ENCODE assay signal across 2 cellular contexts in genomic region chr1:929712-930632, GRCh38.
TF ChIP-seq lines count a peak whose summit lies in the region.

No MANE protein-coding gene starts in this region.

TF ChIP-seq in HEK293, 187 proteins besides CTCF, POLR2A, EP300 and RAD21 (continues in another document):
- peak; percentile 92 for TF ChIP-seq ZNF600 (tag by site-specific recombination; IDR thresholded peaks at IDR 0.05)
- TF ChIP-seq ZNF571 (tag by site-specific recombination; IDR thresholded peaks at IDR 0.05) = no peak
- TF ChIP-seq ZNF423 (tag by site-specific recombination; IDR thresholded peaks at IDR 0.05) = no peak
- no peak for TF ChIP-seq ZNF837 (tag by site-specific recombination; IDR thresholded peaks at IDR 0.05)
- TF ChIP-seq KLF1 (tag by site-specific recombination; IDR thresholded peaks at IDR 0.05) = peak; percentile 90
- peak; percentile 54 for TF ChIP-seq ZFHX2 (tag by site-specific recombination; conservative IDR thresholded peaks at IDR 0.05)
- TF ChIP-seq ZNF280C (tag by site-specific recombination; IDR thresholded peaks at IDR 0.05) = no peak
- TF ChIP-seq ZNF658 (tag by site-specific recombination; IDR thresholded peaks at IDR 0.05) = no peak
- 0 out of 2 replicates have a peak, but pooled peaks have one; percentile 15 for TF ChIP-seq ZBTB8A (tag by site-specific recombination; IDR thresholded peaks at IDR 0.05)
- peak; percentile 99 for TF ChIP-seq ZNF677 (tag by site-specific recombination; IDR thresholded peaks at IDR 0.05)
- no peak; the same call in 1 of the 2 replicates for TF ChIP-seq KLF7 (tag by site-specific recombination; IDR thresholded peaks at IDR 0.05; ENCODE audit: borderline replicate concordance)
- peak; percentile 71; the same call in 1 of the 2 replicates for TF ChIP-seq KLF8 (tag by site-specific recombination; IDR thresholded peaks at IDR 0.05)
- TF ChIP-seq SP2 (tag by site-specific recombination; IDR thresholded peaks at IDR 0.05) = peak; percentile 31
- peak; percentile 42; the same call in 1 of the 2 replicates for TF ChIP-seq ZNF449 (tag by site-specific recombination; IDR thresholded peaks at IDR 0.05)
- TF ChIP-seq ZNF292 (tag by site-specific recombination; IDR thresholded peaks at IDR 0.05; ENCODE audit: borderline replicate concordance, low read depth) = no peak
- TF ChIP-seq PRDM10 (tag by site-specific recombination; IDR thresholded peaks at IDR 0.05) = peak; percentile 83
- TF ChIP-seq ZNF580 (tag by site-specific recombination; IDR thresholded peaks at IDR 0.05) = no peak
- TF ChIP-seq ZFP3 (tag by site-specific recombination; IDR thresholded peaks at IDR 0.05; ENCODE audit: low read depth) = no peak
- TF ChIP-seq ZNF692 (tag by site-specific recombination; IDR thresholded peaks at IDR 0.05) = no peak
- TF ChIP-seq ZNF76 (tag by site-specific recombination; IDR thresholded peaks at IDR 0.05; ENCODE audit: borderline replicate concordance, low read depth) = no peak
- 0 out of 2 replicates have a peak, but pooled peaks have one; percentile 46 for TF ChIP-seq ZNF366 (tag by site-specific recombination; conservative IDR thresholded peaks at IDR 0.05)

TF ChIP-seq in H1, 55 proteins besides CTCF, POLR2A, EP300 and RAD21:
- TF ChIP-seq USF2 (IDR thresholded peaks at IDR 0.05; ENCODE audit: low read length) (no peak), SIN3A (conservative IDR thresholded peaks at IDR 0.05 in 1 of 2, IDR thresholded peaks at IDR 0.05 in 1 of 2; ENCODE audit: low read depth in 1 of 2, low read length in 2 of 2) (no peak), PHF8 (conservative IDR thresholded peaks at IDR 0.05; ENCODE audit: low read depth, low read length) (no peak), ATF2 (IDR thresholded peaks at IDR 0.05; ENCODE audit: low read length) (no peak), POU5F1 (IDR thresholded peaks at IDR 0.05; ENCODE audit: low read depth, low read length) (no peak), ATF3 (IDR thresholded peaks at IDR 0.05; ENCODE audit: insufficient read depth, low read depth, low read length) (no peak), POLR2AphosphoS5 (IDR thresholded peaks at IDR 0.05; ENCODE audit: low read depth, low read length) (no peak), SP2 (IDR thresholded peaks at IDR 0.05; ENCODE audit: low read length) (no peak), JUND (IDR thresholded peaks at IDR 0.05; ENCODE audit: low read length) (no peak), RXRA (IDR thresholded peaks at IDR 0.05; ENCODE audit: insufficient read depth, low read depth, low read length) (no peak), KDM4A (IDR thresholded peaks at IDR 0.05; ENCODE audit: low read depth, low read length, severe bottlenecking) (no peak), EGR1 (IDR thresholded peaks at IDR 0.05; ENCODE audit: borderline replicate concordance, low read depth, low read length) (no peak), CHD2 (IDR thresholded peaks at IDR 0.05; ENCODE audit: low read length) (no peak), RFX5 (IDR thresholded peaks at IDR 0.05; ENCODE audit: borderline replicate concordance, low read depth, low read length) (no peak), SP1 (IDR thresholded peaks at IDR 0.05; ENCODE audit: low read depth, low read length) (no peak), NRF1 (IDR thresholded peaks at IDR 0.05; ENCODE audit: low read depth, low read length) (no peak), EZH2 (IDR thresholded peaks at IDR 0.05; ENCODE audit: low read depth, low read length, severe bottlenecking) (no peak)
